ENCODE assay signal across 18 cellular contexts in genomic region chrX:44529315-44529714, GRCh38.
"Had no signal": no experiment of that assay in that cellular context is flagged by ENCODE, and none has a peak within 500 bp of the region (broad histone marks: within the 10 kb centered on the region; RNA-seq: fewer than 3 reads in every experiment).

No MANE protein-coding gene starts in this region.

- H3K4me1 Mint-ChIP-seq: nephron had no signal

- H3K4me3 Mint-ChIP-seq: activated naive CD4-positive, alpha-beta T cell treated with anti-CD3 and anti-CD28 coated beads, Interleukin-2, amount 50 U/mL, for 24 hours; nephron had no signal

- H3K27ac ChIP-seq: gastrocnemius medialis, left ventricle myocardium inferior, pancreas, psoas muscle, right atrium auricular region, spleen, upper lobe of left lung had no signal

- H3K27me3 ChIP-seq: gastrocnemius medialis, pancreas, right atrium auricular region, spleen, upper lobe of left lung had no signal

- H3K9me3 ChIP-seq: gastrocnemius medialis, left ventricle myocardium inferior, pancreas, psoas muscle, right atrium auricular region, spleen, upper lobe of left lung had no signal

- H3K4me1 ChIP-seq: gastrocnemius medialis, left ventricle myocardium inferior, pancreas, psoas muscle, right atrium auricular region, spleen, upper lobe of left lung had no signal

- DNase-seq: activated CD4-positive, CD25-positive, alpha-beta regulatory T cell treated with anti-CD3 and anti-CD28 coated beads, Interleukin-2, amount 50 U/mL, for 72 hours; activated gamma-delta T cell treated with Interleukin-2 at 50 U/mL for 16 hours; activated T-cell treated with anti-CD3 and anti-CD28 coated beads, Interleukin-2, amount 50 U/mL, for 1 hour; effector memory CD4-positive, alpha-beta T cell; gastrocnemius medialis; head of caudate nucleus; hypothalamus; left ventricle myocardium inferior; mammary epithelial cell; pancreas; psoas muscle; spleen; stimulated activated CD4-positive, alpha-beta T cell treated with anti-CD3 and anti-CD28 coated beads, Interleukin-4, amount 100 ng/mL, for 1 hour; stimulated activated naive CD8-positive, alpha-beta T cell treated with anti-CD3 and anti-CD28 coated beads, Interleukin-15, Interleukin-2, amounts not matched to agents 100 U/mL and 50 U/mL, for 24 hours; upper lobe of left lung had no signal

- H3K9me3 Mint-ChIP-seq: activated naive CD4-positive, alpha-beta T cell treated with anti-CD3 and anti-CD28 coated beads, Interleukin-2, amount 50 U/mL, for 24 hours had no signal

- H3K4me3 ChIP-seq: gastrocnemius medialis, left ventricle myocardium inferior, pancreas, psoas muscle, right atrium auricular region, spleen, upper lobe of left lung had no signal

- H3K27ac Mint-ChIP-seq: nephron had no signal

- H3K27me3 Mint-ChIP-seq: activated naive CD4-positive, alpha-beta T cell treated with anti-CD3 and anti-CD28 coated beads, Interleukin-2, amount 50 U/mL, for 24 hours had no signal

- H3K36me3 ChIP-seq: gastrocnemius medialis, left ventricle myocardium inferior, pancreas, right atrium auricular region, upper lobe of left lung had no signal
